In the genomic region with DNA sequence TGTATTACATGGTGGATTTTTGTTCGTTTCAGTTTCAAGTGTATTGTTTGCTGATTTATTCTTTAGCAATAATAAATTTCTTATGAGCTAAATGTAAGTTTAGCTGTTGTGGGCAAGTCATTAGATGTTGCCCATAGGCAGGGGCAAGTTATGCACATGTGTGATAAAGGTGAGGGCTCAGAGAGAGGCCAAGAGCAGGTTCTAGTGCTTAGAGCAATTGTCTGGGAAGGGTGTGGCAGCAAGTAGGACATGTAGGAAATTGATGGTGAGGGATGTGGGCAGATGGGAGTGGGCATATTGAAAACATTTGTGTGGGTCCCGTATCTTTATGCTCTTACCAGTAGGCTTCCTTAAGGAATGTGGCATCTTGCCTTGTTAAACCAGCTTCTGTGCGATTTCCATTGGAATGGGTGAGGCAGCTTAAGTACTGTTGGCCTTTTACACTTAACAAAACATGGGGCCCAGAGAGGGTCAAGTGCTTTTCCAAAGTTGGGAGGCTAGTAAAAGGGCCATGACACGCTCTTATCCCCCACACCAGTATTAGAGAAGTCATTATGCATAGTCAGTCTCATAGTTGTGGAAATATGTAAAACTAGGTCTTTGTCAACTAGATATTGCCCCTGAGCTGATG, we compare ENCODE assay signal across 25 cellular contexts.
"Had no signal": no experiment of that assay in that cellular context is flagged by ENCODE, and none has a peak within 500 bp of the region (broad histone marks: within the 10 kb centered on the region; RNA-seq: fewer than 3 reads in every experiment).

No MANE protein-coding gene starts in this region.

- H3K9me3 Mint-ChIP-seq: activated CD4-positive, alpha-beta memory T cell treated with anti-CD3 and anti-CD28 coated beads for 36 hours; activated naive CD4-positive, alpha-beta T cell treated with anti-CD3 and anti-CD28 coated beads, Interleukin-2, amount 10 ng/mL, durations not matched to agents 7 days and 5 days; central memory CD8-positive, alpha-beta T cell; effector memory CD8-positive, alpha-beta T cell; naive thymus-derived CD8-positive, alpha-beta T cell; neural progenitor cell had no signal

- H3K27me3 Mint-ChIP-seq: activated CD4-positive, alpha-beta memory T cell treated with anti-CD3 and anti-CD28 coated beads for 36 hours; activated naive CD4-positive, alpha-beta T cell treated with anti-CD3 and anti-CD28 coated beads, Interleukin-2, amount 10 ng/mL, durations not matched to agents 7 days and 5 days; central memory CD8-positive, alpha-beta T cell; effector memory CD8-positive, alpha-beta T cell; naive thymus-derived CD8-positive, alpha-beta T cell had no signal

- H3K27ac Mint-ChIP-seq: activated CD4-positive, alpha-beta memory T cell treated with anti-CD3 and anti-CD28 coated beads for 36 hours; activated naive CD4-positive, alpha-beta T cell treated with anti-CD3 and anti-CD28 coated beads, Interleukin-2, amount 10 ng/mL, durations not matched to agents 7 days and 5 days; activated T-cell treated with anti-CD3 and anti-CD28 coated beads, Interleukin-2, amount 50 U/mL, for 72 hours; effector memory CD8-positive, alpha-beta T cell; neural progenitor cell had no signal

- H3K4me1 ChIP-seq: esophagus squamous epithelium, heart left ventricle, lower lobe of right lung, neural progenitor cell, sigmoid colon, upper lobe of right lung had no signal

- H3K4me3 ChIP-seq: dorsolateral prefrontal cortex, esophagus squamous epithelium, heart left ventricle, lower lobe of right lung, neural progenitor cell, sigmoid colon, thoracic aorta, upper lobe of right lung had no signal

- ATAC-seq: activated T-cell treated with anti-CD3 and anti-CD28 coated beads, Interleukin-2, amount 50 U/mL, for 72 hours; effector memory CD8-positive, alpha-beta T cell; heart left ventricle; lower lobe of right lung; naive thymus-derived CD8-positive, alpha-beta T cell; upper lobe of right lung had no signal

- H3K4me3 Mint-ChIP-seq: activated CD4-positive, alpha-beta memory T cell treated with anti-CD3 and anti-CD28 coated beads for 36 hours; activated naive CD4-positive, alpha-beta T cell treated with anti-CD3 and anti-CD28 coated beads, Interleukin-2, amount 10 ng/mL, durations not matched to agents 7 days and 5 days; activated T-cell treated with anti-CD3 and anti-CD28 coated beads, Interleukin-2, amount 50 U/mL, for 72 hours; central memory CD8-positive, alpha-beta T cell; effector memory CD8-positive, alpha-beta T cell; naive thymus-derived CD8-positive, alpha-beta T cell; neural progenitor cell had no signal

- H3K27ac ChIP-seq: dorsolateral prefrontal cortex, esophagus squamous epithelium, heart left ventricle, lower lobe of right lung, neural progenitor cell, sigmoid colon, thoracic aorta, upper lobe of right lung had no signal

- H3K36me3 ChIP-seq: neural progenitor cell, thoracic aorta had no signal

- H3K4me2 ChIP-seq: neural progenitor cell had no signal

- DNase-seq: activated CD4-positive, alpha-beta memory T cell treated with anti-CD3 and anti-CD28 coated beads for 36 hours; activated CD4-positive, alpha-beta T cell treated with anti-CD3 and anti-CD28 coated beads for 4 hours; activated CD4-positive, CD25-positive, alpha-beta regulatory T cell; activated effector memory CD4-positive, alpha-beta T cell treated with anti-CD3 and anti-CD28 coated beads, Interleukin-2, amount 50 U/mL, for 16 hours; activated naive CD4-positive, alpha-beta T cell treated with anti-CD3 and anti-CD28 coated beads, Interleukin-2, amount 10 ng/mL, durations not matched to agents 7 days and 5 days; activated T-cell treated with anti-CD3 and anti-CD28 coated beads, Interleukin-2, amount 50 U/mL, for 72 hours; aorta; dorsolateral prefrontal cortex; effector memory CD8-positive, alpha-beta T cell; esophagus squamous epithelium; heart left ventricle; lower lobe of right lung; naive thymus-derived CD8-positive, alpha-beta T cell; posterior cingulate gyrus; sigmoid colon; stimulated activated CD4-positive, alpha-beta T cell treated with anti-CD3 and anti-CD28 coated beads, Interleukin-2, amount 100 ng/mL, for 48 hours; stimulated activated CD8-positive, alpha-beta memory T cell treated with anti-CD3 and anti-CD28 coated beads, Interleukin-4, amount 100 ng/mL, for 48 hours; stimulated activated naive CD4-positive, alpha-beta T cell; T-helper 9 cell; upper lobe of right lung had no signal

- H3K4me1 Mint-ChIP-seq: neural progenitor cell had no signal

- H3K27me3 ChIP-seq: dorsolateral prefrontal cortex, esophagus squamous epithelium, heart left ventricle, neural progenitor cell, sigmoid colon, upper lobe of right lung had no signal

- FAIRE-seq: colon, keratinocyte had no signal

- H3K9me3 ChIP-seq: esophagus squamous epithelium, heart left ventricle, lower lobe of right lung, sigmoid colon, thoracic aorta, upper lobe of right lung had no signal
